Comparison of ENCODE assay signal across 23 cellular contexts in genomic region chr15:60020736-60021135, GRCh38. TPM values are rescaled to one million over a fixed set of nuclear protein-coding genes. Genes with fewer than 3 reads are reported as not detected.
"Had no signal": no experiment of that assay in that cellular context is flagged by ENCODE, and none has a peak within 500 bp of the region (broad histone marks: within the 10 kb centered on the region; RNA-seq: fewer than 3 reads in every experiment).

No MANE protein-coding gene starts in this region.

- DNase-seq: activated CD4-positive, alpha-beta memory T cell treated with anti-CD3 and anti-CD28 coated beads for 36 hours; activated CD8-positive, alpha-beta memory T cell treated with anti-CD3 and anti-CD28 coated beads, Interleukin-2, amount 10 ng/mL, durations not matched to agents 7 days and 5 days; activated gamma-delta T cell; activated naive CD8-positive, alpha-beta T cell treated with anti-CD3 and anti-CD28 coated beads, Interleukin-2, amount 50 U/mL, for 24 hours; activated T-cell treated with anti-CD3 and anti-CD28 coated beads, Interleukin-2, amount 50 U/mL, for 4 hours; aorta; cerebellar nuclear complex; effector memory CD8-positive, alpha-beta T cell; erythroblast; heart right ventricle; naive thymus-derived CD8-positive, alpha-beta T cell; stimulated activated CD4-positive, alpha-beta T cell treated with anti-CD3 and anti-CD28 coated beads, Interleukin-4, amount 100 ng/mL, for 24 hours; stimulated activated naive CD4-positive, alpha-beta T cell had no signal

- H3K36me3 Mint-ChIP-seq: activated CD4-positive, alpha-beta memory T cell treated with anti-CD3 and anti-CD28 coated beads for 36 hours had no signal

- H3K4me3 Mint-ChIP-seq: activated CD4-positive, alpha-beta memory T cell treated with anti-CD3 and anti-CD28 coated beads for 36 hours; activated CD8-positive, alpha-beta memory T cell treated with anti-CD3 and anti-CD28 coated beads, Interleukin-2, amount 10 ng/mL, durations not matched to agents 7 days and 5 days; activated naive CD8-positive, alpha-beta T cell treated with anti-CD3 and anti-CD28 coated beads, Interleukin-2, amount 50 U/mL, for 24 hours; activated T-cell treated with anti-CD3 and anti-CD28 coated beads, Interleukin-2, amount 50 U/mL, for 4 hours; effector memory CD8-positive, alpha-beta T cell; naive thymus-derived CD8-positive, alpha-beta T cell had no signal

- H3K4me3 ChIP-seq: gastroesophageal sphincter, heart right ventricle, right atrium auricular region, skin epidermis, tibial nerve had no signal

- H3K27ac ChIP-seq: gastroesophageal sphincter, heart right ventricle, right atrium auricular region, skin epidermis, tibial nerve, VCaP had no signal

- H3K27ac Mint-ChIP-seq: activated CD4-positive, alpha-beta memory T cell treated with anti-CD3 and anti-CD28 coated beads for 36 hours; activated CD8-positive, alpha-beta memory T cell treated with anti-CD3 and anti-CD28 coated beads, Interleukin-2, amount 10 ng/mL, durations not matched to agents 7 days and 5 days; activated naive CD8-positive, alpha-beta T cell treated with anti-CD3 and anti-CD28 coated beads, Interleukin-2, amount 50 U/mL, for 24 hours; effector memory CD8-positive, alpha-beta T cell had no signal

- H3K36me3 ChIP-seq: gastroesophageal sphincter, heart right ventricle, right atrium auricular region, tibial nerve had no signal

- H3K27me3 ChIP-seq: right atrium auricular region had no signal

- H3K4me1 ChIP-seq: gastroesophageal sphincter, heart right ventricle, right atrium auricular region, tibial nerve had no signal

RNA-seq across cellular contexts. Expression of gene FOXB1, which starts 16.6 kb away (rescaled TPM):
- total RNA-seq: aorta, gastroesophageal sphincter, heart right ventricle, left lobe of liver, lung microvascular endothelial cell, mucosa of gallbladder, posterior vena cava, right atrium auricular region, subcutaneous adipose tissue, tibial nerve had no signal
- polyA plus RNA-seq: aorta, heart right ventricle had no signal
